ENCODE assay signal across 13 cellular contexts in genomic region chr3:64048631-64049061, GRCh38. TPM values are rescaled to one million over a fixed set of nuclear protein-coding genes. Genes with fewer than 3 reads are reported as not detected.
DNase-seq lines count a peak whose midpoint lies in the region; ATAC-seq, FAIRE-seq and TF ChIP-seq lines count a peak whose summit lies in the region.
"Had no signal": no experiment of that assay in that cellular context is flagged by ENCODE, and none has a peak within 500 bp of the region (broad histone marks: within the 10 kb centered on the region; RNA-seq: fewer than 3 reads in every experiment).

No MANE protein-coding gene starts in this region.

- peak overlapping the region; percentile 61 for H3K27ac ChIP-seq in astrocyte (ENCODE audit: low read depth, low read length)
- H3K27ac ChIP-seq: cardiac muscle cell, right atrium auricular region had no signal

- no peaks in the 10 kb centered on the region for H3K9me3 ChIP-seq in astrocyte (ENCODE audit: insufficient read depth, low read depth, low read length)
- H3K9me3 ChIP-seq: right atrium auricular region had no signal

- H3K4me1 ChIP-seq in astrocyte (ENCODE audit: insufficient read depth, low read length) = peaks cover 24% of the 10 kb centered on the region
- H3K4me1 ChIP-seq: right atrium auricular region had no signal

- TF ChIP-seq CTCF in HFF-Myc (IDR thresholded peaks at IDR 0.05; ENCODE audit: low read depth, low read length, missing control alignments) (no peak), astrocyte (IDR thresholded peaks at IDR 0.05; ENCODE audit: insufficient read depth, low read depth, low read length) (no peak)

- H3K79me2 ChIP-seq in astrocyte (ENCODE audit: insufficient read depth, low read length) = no peaks in the 10 kb centered on the region

- no peaks in the 10 kb centered on the region for H3K9me3 Mint-ChIP-seq in astrocyte (ENCODE audit: unreplicated experiment)
- H3K9me3 Mint-ChIP-seq: CD8-positive, alpha-beta memory T cell had no signal

- no peak overlapping the region for H3K4me3 Mint-ChIP-seq in astrocyte (ENCODE audit: unreplicated experiment)
- H3K4me3 Mint-ChIP-seq: CD8-positive, alpha-beta memory T cell; immature natural killer cell had no signal

- H4K20me1 ChIP-seq in astrocyte (ENCODE audit: insufficient read depth, low read length) = no peaks in the 10 kb centered on the region

- peak; percentile 97 for DNase-seq in AML-193 (lab: John Stamatoyannopoulos, UW)
- DNase-seq in HFF-Myc (ENCODE audit: extremely low read depth, low read depth) = peak; percentile 39
- peak; percentile 47 for DNase-seq in astrocyte (ENCODE audit: low read depth)
- peak; percentile 66 for DNase-seq in islet precursor cell
- DNase-seq in NCI-H1417 treated with DMSO at 0.1 percent for 48 hours (lab: John Stamatoyannopoulos, UW) = no peak
- DNase-seq in activated effector memory CD4-positive, alpha-beta T cell treated with Interleukin-2 at 50 U/mL for 16 hours = no peak
- DNase-seq: activated CD8-positive, alpha-beta memory T cell treated with anti-CD3 and anti-CD28 coated beads, Interleukin-2, amount 50 U/mL, for 48 hours; CD8-positive, alpha-beta memory T cell; immature natural killer cell had no signal

- peaks cover 2% of the 10 kb centered on the region for H3K27me3 Mint-ChIP-seq in astrocyte (ENCODE audit: low read depth, unreplicated experiment)

- no peak overlapping the region for H3K4me3 ChIP-seq in HFF-Myc (replicated peaks; ENCODE audit: low read depth, low read length)
- H3K4me3 ChIP-seq in astrocyte (ENCODE audit: insufficient read depth, low read depth, low read length) = no peak overlapping the region
- H3K4me3 ChIP-seq: cardiac muscle cell, right atrium auricular region had no signal

- peak overlapping the region; percentile 68 for H3K4me2 ChIP-seq in astrocyte (ENCODE audit: low read length)

- peak; percentile 63 for FAIRE-seq in astrocyte (lab: Jason Lieb, UNC)

- H3K27me3 ChIP-seq in astrocyte (ENCODE audit: insufficient read depth, low read length) = no peaks in the 10 kb centered on the region
- H3K27me3 ChIP-seq: cardiac muscle cell, right atrium auricular region had no signal

- H3K9ac ChIP-seq in astrocyte (ENCODE audit: low read length) = peak overlapping the region; percentile 68

- H3K27ac Mint-ChIP-seq in astrocyte (ENCODE audit: unreplicated experiment) = no peak overlapping the region
- H3K27ac Mint-ChIP-seq: immature natural killer cell had no signal

- ATAC-seq in GM21381 (IDR thresholded peaks at IDR 0.05; ENCODE audit: unreplicated experiment) = no peak
- ATAC-seq in HG02885 (IDR thresholded peaks at IDR 0.05; ENCODE audit: poor library complexity, unreplicated experiment) = no peak

- H3K4me1 Mint-ChIP-seq in astrocyte (ENCODE audit: low read depth, unreplicated experiment) = peaks cover 6% of the 10 kb centered on the region
- H3K4me1 Mint-ChIP-seq: immature natural killer cell had no signal

- H3K36me3 ChIP-seq in astrocyte (ENCODE audit: insufficient read depth, low read length) = no peaks in the 10 kb centered on the region
- H3K36me3 ChIP-seq: cardiac muscle cell, right atrium auricular region had no signal

- no peaks in the 10 kb centered on the region for H3K36me3 Mint-ChIP-seq in astrocyte (ENCODE audit: low read depth, unreplicated experiment)
- H3K36me3 Mint-ChIP-seq: CD8-positive, alpha-beta memory T cell; immature natural killer cell had no signal

- H2AFZ ChIP-seq in astrocyte (ENCODE audit: low read depth, low read length) = peak overlapping the region; percentile 76

RNA-seq across cellular contexts. Expression of gene PSMD6, which starts 25.4 kb away (rescaled TPM):
- total RNA-seq in astrocyte = 88.7 and 89.7 TPM in 2 replicates

Comparison
In these comparisons a context has a peak if more than half of its experiments do, and no peak if none do; other contexts are left out.
1. DNase-seq: peak in AML-193 (2 of 2), HFF-Myc (single experiment), astrocyte (single experiment) and islet precursor cell (single experiment); none in NCI-H1417 treated with DMSO at 0.1 percent for 48 hours (single experiment) and activated effector memory CD4-positive, alpha-beta T cell treated with Interleukin-2 at 50 U/mL for 16 hours (single experiment).